In the genomic region with DNA sequence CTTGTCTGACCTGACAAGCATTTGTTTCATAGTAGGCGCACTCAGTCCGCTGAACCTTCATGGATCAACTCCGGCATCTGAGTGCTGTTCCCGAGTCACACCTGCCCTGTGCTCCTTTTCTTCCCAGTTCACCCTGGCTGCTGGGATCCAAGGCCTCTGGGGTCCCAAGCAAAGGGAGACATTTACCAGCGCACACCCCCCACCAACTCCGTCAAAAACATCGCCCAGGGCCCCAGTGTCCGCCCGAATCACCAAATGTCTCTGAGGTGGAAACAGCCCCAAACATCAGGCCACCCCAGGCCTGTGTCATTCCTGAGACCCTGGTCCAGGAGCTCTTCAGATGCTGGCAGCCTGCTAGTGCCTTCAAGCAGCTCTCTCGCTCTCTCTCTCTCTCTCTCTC, we compare ENCODE assay signal across 18 cellular contexts. TPM values are rescaled to one million over a fixed set of nuclear protein-coding genes. Genes with fewer than 3 reads are reported as not detected.
A peak's percentile ranks its signal among the peaks of the same experiment; 100 is the strongest.
DNase-seq lines count a peak whose midpoint lies in the region; ATAC-seq and TF ChIP-seq lines count a peak whose summit lies in the region.
"Had no signal": no experiment of that assay in that cellular context is flagged by ENCODE, and none has a peak within 500 bp of the region (broad histone marks: within the 10 kb centered on the region; RNA-seq: fewer than 3 reads in every experiment).

No MANE protein-coding gene starts in this region.

- POLR2A ChIA-PET in activated naive CD8-positive, alpha-beta T cell treated with anti-CD3 and anti-CD28 coated beads, Interleukin-2, amount 10 ng/mL, durations not matched to agents 7 days and 5 days (lab: Charles Lee), result interaction anchor here (2.2 kb wide), 1 partner anchor 46 kb away, joined by 10 read pairs; no protein-coding TSS in a partner anchor
- POLR2A ChIA-PET in activated B cell treated with CpG ODN at 0.5 μM for 24 hours (lab: Charles Lee), result interaction anchor here (1.0 kb wide), 1 partner anchor 152 kb away, joined by 4 read pairs; no protein-coding TSS in a partner anchor

- intact Hi-C loops in activated B cell treated with CpG ODN at 0.5 μM for 24 hours (cut with micrococcal nuclease) (loop anchor here (5.0 kb wide), 1 partner anchor 996 kb away; no protein-coding TSS in a partner anchor), left lung (cut with DNase I) (loop anchor here in 1 of 2 donors (5.0 to 10.0 kb wide), 2 partner anchors 151 to 354 kb away; no protein-coding TSS in a partner anchor)

- peaks cover 2% of the 10 kb centered on the region for H3K27me3 Mint-ChIP-seq in activated naive CD8-positive, alpha-beta T cell treated with anti-CD3 and anti-CD28 coated beads, Interleukin-2, amount 10 ng/mL, durations not matched to agents 7 days and 5 days
- no peaks in the 10 kb centered on the region for H3K27me3 Mint-ChIP-seq in activated naive CD8-positive, alpha-beta T cell treated with anti-CD3 and anti-CD28 coated beads for 36 hours
- H3K27me3 Mint-ChIP-seq in activated B cell treated with CpG ODN at 0.5 μM for 24 hours (no peaks in the 10 kb centered on the region), neural crest cell (ENCODE audit: low read depth) (peaks cover 4% of the 10 kb centered on the region)

- H3K4me1 Mint-ChIP-seq in activated naive CD8-positive, alpha-beta T cell treated with anti-CD3 and anti-CD28 coated beads, Interleukin-2, amount 10 ng/mL, durations not matched to agents 7 days and 5 days, result peaks cover 19% of the 10 kb centered on the region
- peaks cover 17% of the 10 kb centered on the region for H3K4me1 Mint-ChIP-seq in activated naive CD8-positive, alpha-beta T cell treated with anti-CD3 and anti-CD28 coated beads for 36 hours
- H3K4me1 Mint-ChIP-seq in activated B cell treated with CpG ODN at 0.5 μM for 24 hours (peaks cover 27% of the 10 kb centered on the region), neural crest cell (peaks cover 31% of the 10 kb centered on the region)

- peak overlapping the region; percentile 58 for H3K27ac Mint-ChIP-seq in activated naive CD8-positive, alpha-beta T cell treated with anti-CD3 and anti-CD28 coated beads, Interleukin-2, amount 10 ng/mL, durations not matched to agents 7 days and 5 days
- H3K27ac Mint-ChIP-seq in activated naive CD8-positive, alpha-beta T cell treated with anti-CD3 and anti-CD28 coated beads for 36 hours, result no peak overlapping the region
- no peak overlapping the region for H3K27ac Mint-ChIP-seq in activated B cell treated with CpG ODN at 0.5 μM for 24 hours
- H3K27ac Mint-ChIP-seq in neural crest cell (ENCODE audit: unreplicated experiment), result no peak overlapping the region

- no peak for ATAC-seq in activated naive CD8-positive, alpha-beta T cell treated with anti-CD3 and anti-CD28 coated beads, Interleukin-2, amount 10 ng/mL, durations not matched to agents 7 days and 5 days (ENCODE audit: low read depth)
- ATAC-seq in activated B cell treated with CpG ODN at 0.5 μM for 24 hours (ENCODE audit: low read depth) (no peak), left lung (no peak)

- peaks cover 8 to 25% of the 10 kb centered on the region in 2 donors for H3K4me1 ChIP-seq in left lung

- DNase-seq in activated naive CD8-positive, alpha-beta T cell treated with anti-CD3 and anti-CD28 coated beads, Interleukin-2, amount 10 ng/mL, durations not matched to agents 7 days and 5 days, result no peak
- DNase-seq in activated naive CD8-positive, alpha-beta T cell treated with anti-CD3 and anti-CD28 coated beads for 36 hours, result no peak
- DNase-seq in activated B cell treated with CpG ODN at 0.5 μM for 24 hours (no peak), neural crest cell (ENCODE audit: low read depth, low spot score) (no peak), left lung (no peak), NCI-H1105 (lab: John Stamatoyannopoulos, UW) (no peak), HuH-7.5 (ENCODE audit: low spot score) (no peak)
- DNase-seq: ACHN, AML-193, EL, NCI-H1048, NCI-H146, NCI-H2081, NCI-H748 treated with DMSO at 0.1 percent for 48 hours, PC-3 had no signal

- CTCF ChIA-PET in activated B cell treated with CpG ODN at 0.5 μM for 24 hours (lab: Charles Lee), result interaction anchor here (1.5 to 7.2 kb wide), 3 partner anchors 153 to 361 kb away, joined by 5 to 117 read pairs (median 77); partner anchors contain the start of gene GRPEL1

- no peak overlapping the region for H3K4me3 Mint-ChIP-seq in activated naive CD8-positive, alpha-beta T cell treated with anti-CD3 and anti-CD28 coated beads, Interleukin-2, amount 10 ng/mL, durations not matched to agents 7 days and 5 days
- no peak overlapping the region for H3K4me3 Mint-ChIP-seq in activated naive CD8-positive, alpha-beta T cell treated with anti-CD3 and anti-CD28 coated beads for 36 hours
- H3K4me3 Mint-ChIP-seq in activated B cell treated with CpG ODN at 0.5 μM for 24 hours, result peak overlapping the region; percentile 11
- H3K4me3 Mint-ChIP-seq in neural crest cell, result peak overlapping the region; percentile 53

- H3K27me3 ChIP-seq in left lung, result no peaks in the 10 kb centered on the region

- no peak overlapping the region for H3K4me3 ChIP-seq in left lung

- H3K36me3 Mint-ChIP-seq in activated naive CD8-positive, alpha-beta T cell treated with anti-CD3 and anti-CD28 coated beads, Interleukin-2, amount 10 ng/mL, durations not matched to agents 7 days and 5 days, result peaks cover 3% of the 10 kb centered on the region
- peaks cover 4% of the 10 kb centered on the region for H3K36me3 Mint-ChIP-seq in activated naive CD8-positive, alpha-beta T cell treated with anti-CD3 and anti-CD28 coated beads for 36 hours
- peaks cover 10% of the 10 kb centered on the region for H3K36me3 Mint-ChIP-seq in activated B cell treated with CpG ODN at 0.5 μM for 24 hours (ENCODE audit: low read depth)
- peaks cover 3% of the 10 kb centered on the region for H3K36me3 Mint-ChIP-seq in neural crest cell (ENCODE audit: low read depth)

- no peak for TF ChIP-seq CTCF in activated B cell treated with CpG ODN at 0.5 μM for 24 hours (IDR thresholded peaks at IDR 0.05)
- TF ChIP-seq CTCF in neural crest cell (conservative IDR thresholded peaks at IDR 0.05), result no peak
- no peak for TF ChIP-seq CTCF in left lung (IDR thresholded peaks at IDR 0.05)

- no peak overlapping the region for H3K27ac ChIP-seq in left lung
- H3K27ac ChIP-seq: KMS-11 had no signal

- H3K36me3 ChIP-seq in left lung, result no peaks in the 10 kb centered on the region

- no peaks in the 10 kb centered on the region for H3K9me3 ChIP-seq in left lung

- H3K9me3 Mint-ChIP-seq in activated naive CD8-positive, alpha-beta T cell treated with anti-CD3 and anti-CD28 coated beads, Interleukin-2, amount 10 ng/mL, durations not matched to agents 7 days and 5 days, result no peaks in the 10 kb centered on the region
- H3K9me3 Mint-ChIP-seq in activated naive CD8-positive, alpha-beta T cell treated with anti-CD3 and anti-CD28 coated beads for 36 hours, result no peaks in the 10 kb centered on the region
- no peaks in the 10 kb centered on the region for H3K9me3 Mint-ChIP-seq in activated B cell treated with CpG ODN at 0.5 μM for 24 hours
- no peaks in the 10 kb centered on the region for H3K9me3 Mint-ChIP-seq in neural crest cell

RNA-seq across cellular contexts. Expression of gene BLOC1S4, which starts 5.1 kb away (rescaled TPM):
- total RNA-seq in activated naive CD8-positive, alpha-beta T cell treated with anti-CD3 and anti-CD28 coated beads, Interleukin-2, amount 10 ng/mL, durations not matched to agents 7 days and 5 days, result 10 to 100 TPM; 23.9 to 24.3 TPM
- total RNA-seq in activated naive CD8-positive, alpha-beta T cell treated with anti-CD3 and anti-CD28 coated beads for 36 hours, result 10 to 100 TPM; 19.4 to 21.0 TPM
- 19.8 and 20.3 TPM in 2 replicates for total RNA-seq in activated B cell treated with CpG ODN at 0.5 μM for 24 hours
- 23.8 and 25.1 TPM in 2 replicates for total RNA-seq in neural crest cell
- 10 to 100 TPM; 10.8 to 11.1 TPM for total RNA-seq in left lung

RNA-seq across cellular contexts. Expression of gene MRFAP1L1, which starts 11.5 kb away (rescaled TPM):
- 10 to 100 TPM; 74.6 to 80.0 TPM for total RNA-seq in activated naive CD8-positive, alpha-beta T cell treated with anti-CD3 and anti-CD28 coated beads, Interleukin-2, amount 10 ng/mL, durations not matched to agents 7 days and 5 days
- 10 to 100 TPM; 41.4 to 42.5 TPM for total RNA-seq in activated naive CD8-positive, alpha-beta T cell treated with anti-CD3 and anti-CD28 coated beads for 36 hours
- total RNA-seq in activated B cell treated with CpG ODN at 0.5 μM for 24 hours (39.1 and 39.5 TPM in 2 replicates), neural crest cell (70.4 and 74.0 TPM in 2 replicates), left lung (10 to 100 TPM; 43.3 to 46.2 TPM)

RNA-seq across cellular contexts. Expression of gene S100P, which starts 27.4 kb away (rescaled TPM):
- total RNA-seq in activated naive CD8-positive, alpha-beta T cell treated with anti-CD3 and anti-CD28 coated beads, Interleukin-2, amount 10 ng/mL, durations not matched to agents 7 days and 5 days, result 1 to 10 TPM in 1 of 2 experiments, not detected in 1; 1.5 TPM
- 1 to 10 TPM in 1 of 2 experiments, under 1 TPM in 1; 0.37 to 2.5 TPM for total RNA-seq in activated naive CD8-positive, alpha-beta T cell treated with anti-CD3 and anti-CD28 coated beads for 36 hours
- total RNA-seq in activated B cell treated with CpG ODN at 0.5 μM for 24 hours (not detected in 2 replicates), neural crest cell (not detected in 2 replicates), left lung (10 to 100 TPM in 1 of 2 donors, 1 to 10 TPM in 1; 5.9 to 85.0 TPM)
- total RNA-seq: H1, M059J had no signal

Comparison
In these comparisons a context has a peak if more than half of its experiments do, and no peak if none do; other contexts are left out.
1. H3K4me3 Mint-ChIP-seq: peak in activated B cell treated with CpG ODN at 0.5 μM for 24 hours (single experiment) and neural crest cell (single experiment); none in activated naive CD8-positive, alpha-beta T cell treated with anti-CD3 and anti-CD28 coated beads, Interleukin-2, amount 10 ng/mL, durations not matched to agents 7 days and 5 days (single experiment) and activated naive CD8-positive, alpha-beta T cell treated with anti-CD3 and anti-CD28 coated beads for 36 hours (single experiment).